Comparison of ENCODE assay signal across 8 cellular contexts in the genomic region with DNA sequence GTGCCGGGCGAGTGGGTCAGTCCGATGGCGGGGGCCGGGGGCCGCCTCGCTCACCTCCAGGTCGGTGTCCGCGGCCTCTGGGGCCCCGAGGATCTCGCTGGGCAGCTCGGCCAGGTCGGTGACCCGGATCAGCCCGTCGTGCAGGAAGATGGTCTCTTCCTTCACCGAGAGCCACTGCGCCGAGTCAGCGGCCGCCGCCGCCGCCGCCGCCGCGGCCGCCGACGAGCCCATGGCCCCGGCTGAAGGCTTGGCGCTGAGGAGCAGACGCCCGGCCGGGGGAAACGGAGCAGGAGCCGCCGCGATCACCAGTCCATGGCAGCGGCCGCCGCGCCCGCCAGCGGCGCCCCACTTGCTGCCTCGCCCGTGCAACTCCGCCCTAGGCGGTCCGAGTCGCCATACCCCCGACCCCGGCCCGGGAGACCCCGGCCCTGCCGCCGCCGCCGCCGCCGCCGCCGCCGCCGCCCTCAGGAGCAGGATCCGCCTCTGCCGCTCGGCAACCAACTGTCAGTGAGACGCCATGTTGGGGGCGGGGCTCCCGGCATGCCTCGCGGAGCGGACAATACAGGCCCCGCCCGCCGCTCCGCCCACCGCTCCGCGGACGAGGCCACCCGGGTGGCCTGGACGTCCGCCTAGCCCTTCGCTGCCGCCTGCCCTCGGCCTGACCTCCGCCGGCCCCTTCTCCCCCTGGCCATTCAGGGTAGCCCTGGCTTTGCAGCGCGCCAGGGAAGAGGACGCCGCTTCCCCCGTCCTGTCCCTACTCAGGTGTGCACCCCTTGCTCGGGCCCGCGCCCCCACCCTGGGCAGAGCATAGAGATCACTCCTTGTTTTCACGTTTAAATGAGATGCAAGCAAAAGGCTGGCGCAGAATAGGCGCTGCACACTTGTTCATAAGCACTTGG.
DNase-seq lines count a peak whose midpoint lies in the region; ATAC-seq lines count a peak whose summit lies in the region.

A gene with protein sequence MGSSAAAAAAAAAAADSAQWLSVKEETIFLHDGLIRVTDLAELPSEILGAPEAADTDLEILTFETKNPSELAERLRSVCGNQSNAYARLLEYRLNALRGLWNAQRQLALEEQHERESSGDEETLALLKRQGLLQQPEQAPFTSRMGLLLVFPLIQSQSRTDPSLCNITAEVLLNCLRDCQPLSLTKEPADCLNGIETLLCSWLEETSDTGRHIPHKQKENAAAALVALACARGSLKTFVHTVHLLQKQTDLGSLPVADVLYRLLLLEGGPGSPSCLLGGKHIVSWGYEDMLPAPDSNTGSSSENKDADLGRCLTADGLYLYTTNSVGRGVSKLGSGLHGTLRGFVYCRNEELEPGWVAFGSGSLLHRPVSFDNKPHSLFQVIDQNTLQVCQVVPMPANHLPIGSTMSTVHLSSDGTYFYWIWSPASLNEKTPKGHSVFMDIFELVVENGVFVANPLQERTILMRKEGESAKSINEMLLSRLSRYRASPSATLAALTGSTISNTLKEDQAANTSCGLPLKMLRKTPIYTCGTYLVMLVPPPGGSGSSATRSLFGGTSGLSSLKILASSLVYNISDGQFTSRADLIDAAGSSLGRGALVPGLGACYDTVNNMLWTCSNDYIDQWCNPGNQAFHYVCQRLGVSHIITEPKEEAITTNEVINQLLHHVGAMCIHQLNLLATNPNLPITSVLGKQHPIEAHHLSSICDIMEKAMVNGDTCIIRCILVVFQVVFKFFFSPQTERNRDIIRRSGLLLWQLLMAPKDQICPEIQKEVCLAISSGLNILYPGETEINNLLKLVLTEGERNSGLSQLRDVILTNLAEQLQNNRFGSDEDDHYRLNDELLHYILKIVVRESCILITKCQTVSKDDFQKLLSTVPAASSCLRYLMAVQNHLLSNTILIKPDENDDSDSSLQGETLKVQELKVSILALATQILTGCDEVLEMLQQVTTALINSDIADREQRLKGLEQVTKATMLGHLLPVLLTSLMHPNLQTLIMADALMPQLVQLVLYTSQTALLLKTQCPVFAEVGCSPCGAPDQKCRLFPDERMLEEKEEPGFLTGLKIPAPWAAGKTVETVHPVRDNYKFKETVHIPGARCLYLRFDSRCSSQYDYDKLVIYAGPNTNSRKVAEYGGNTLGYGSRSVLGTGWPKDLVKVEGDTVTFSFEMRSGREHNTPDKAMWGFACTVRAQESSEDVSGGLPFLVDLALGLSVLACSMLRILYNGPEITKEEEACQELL (N-terminal part only) (minus strand): TSS at position 534 of the 899 bp plus-strand sequence. CDS start 303 bp downstream, at position 231.

- peak; percentile 92 for ATAC-seq in HG03439 (IDR thresholded peaks at IDR 0.05; ENCODE audit: unreplicated experiment)

- H3K27ac ChIP-seq in cingulate gyrus (ENCODE audit: low read depth, low read length) (peak within 1 kb of the TSS; percentile 85), layer of hippocampus (ENCODE audit: low read depth, low read length) (peak within 1 kb of the TSS; percentile 92)

- no peaks in the 10 kb centered on the region for H3K27me3 ChIP-seq in layer of hippocampus (ENCODE audit: control insufficient read depth, insufficient read depth, low read length)

- peak; percentile 93 for DNase-seq in Ammon's horn (ENCODE audit: low spot score)
- DNase-seq in GM19238 (ENCODE audit: insufficient read length, low spot score): peak; percentile 97
- DNase-seq in NCI-H524 treated with DMSO at 0.1 percent for 48 hours (lab: John Stamatoyannopoulos, UW): peak; percentile 31
- peak; percentile 93 to 94 for DNase-seq in activated CD4-positive, alpha-beta T cell treated with anti-CD3 and anti-CD28 coated beads for 4 hours
- peak; percentile 86 to 96 (median 90) for DNase-seq in stimulated activated CD4-positive, alpha-beta T cell treated with anti-CD3 and anti-CD28 coated beads, Interleukin-1b, Interleukin-23, amount 100 ng/mL, for 24 hours (ENCODE audit: low read depth in 4 of 4, low spot score in 1 of 4)

Comparison
In these comparisons a context has a peak if more than half of its experiments do, and no peak if none do; other contexts are left out.
1. Peak in every context shown above with its lines: DNase-seq, ATAC-seq and H3K27ac ChIP-seq.
2. DNase-seq: peak in every context shown above with its lines; median percentile 97 in GM19238; 94 in activated CD4-positive, alpha-beta T cell treated with anti-CD3 and anti-CD28 coated beads for 4 hours; 93 in Ammon's horn; 90 in stimulated activated CD4-positive, alpha-beta T cell treated with anti-CD3 and anti-CD28 coated beads, Interleukin-1b, Interleukin-23, amount 100 ng/mL, for 24 hours; 31 in NCI-H524 treated with DMSO at 0.1 percent for 48 hours.